Comparison of ENCODE assay signal across 14 cellular contexts in the genomic region with DNA sequence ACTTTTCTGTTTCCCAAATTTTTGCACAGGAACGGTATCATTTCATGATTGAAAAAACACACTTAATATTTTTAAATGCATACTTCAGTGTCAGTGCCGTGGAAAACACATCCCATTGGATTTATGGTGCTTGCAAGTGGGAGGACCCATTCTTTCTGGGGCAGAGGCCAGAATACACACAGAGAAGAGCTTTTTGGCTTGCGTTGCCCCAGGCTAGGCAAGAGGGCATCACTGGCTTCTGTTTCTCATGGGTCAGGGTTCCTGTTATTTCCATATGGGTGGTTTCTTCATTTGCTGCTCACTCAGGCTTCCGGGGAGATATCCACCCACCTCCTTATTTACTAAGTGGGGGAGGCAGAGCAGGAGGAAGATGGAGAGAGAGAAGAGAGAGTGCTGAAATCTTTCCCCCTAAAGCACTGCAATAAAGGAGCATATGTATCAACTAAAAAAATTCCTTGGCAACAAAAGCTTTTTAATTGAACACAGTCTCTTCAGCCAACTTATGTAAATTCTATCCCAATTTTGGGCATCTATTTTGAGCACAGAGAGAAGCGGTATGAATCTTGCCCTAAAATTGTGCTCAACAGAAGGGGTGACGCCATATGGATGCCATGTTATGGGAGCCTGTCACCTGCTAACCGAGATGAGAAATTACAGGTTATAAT.
"Had no signal": no experiment of that assay in that cellular context is flagged by ENCODE, and none has a peak within 500 bp of the region (broad histone marks: within the 10 kb centered on the region; RNA-seq: fewer than 3 reads in every experiment).

No MANE protein-coding gene starts in this region.

- H3K36me3 Mint-ChIP-seq: naive thymus-derived CD8-positive, alpha-beta T cell; stimulated activated naive B cell treated with anti-CD40 and anti-IgM and Interleukin-4, amounts not matched to agents 10 μg/mL and 1 μg/mL and 100 μg/mL, for 72 hours had no signal

- DNase-seq: activated naive CD4-positive, alpha-beta T cell treated with anti-CD3 and anti-CD28 coated beads, Interleukin-2, amount 50 U/mL, for 16 hours; activated T-cell treated with anti-CD3 and anti-CD28 coated beads, Interleukin-2, amount 50 U/mL, for 1 hour; amniotic stem cell; body of pancreas; effector memory CD4-positive, alpha-beta T cell; naive thymus-derived CD8-positive, alpha-beta T cell; psoas muscle; sigmoid colon; stimulated activated CD4-positive, alpha-beta T cell treated with anti-CD3 and anti-CD28 coated beads, Interleukin-2, amount 100 ng/mL, for 24 hours; stimulated activated naive B cell treated with anti-CD40 and anti-IgM and Interleukin-4, amounts not matched to agents 10 μg/mL and 1 μg/mL and 100 μg/mL, for 72 hours; substantia nigra; trophoblast cell had no signal

- H3K9me3 Mint-ChIP-seq: stimulated activated naive B cell treated with anti-CD40 and anti-IgM and Interleukin-4, amounts not matched to agents 10 μg/mL and 1 μg/mL and 100 μg/mL, for 72 hours had no signal

- ATAC-seq: activated CD4-positive, CD25-positive, alpha-beta regulatory T cell treated with anti-CD3 and anti-CD28 coated beads, Interleukin-2, amount 50 U/mL, for 24 hours; body of pancreas; gastroesophageal sphincter; naive thymus-derived CD8-positive, alpha-beta T cell; psoas muscle; stimulated activated naive B cell treated with anti-CD40 and anti-IgM and Interleukin-4, amounts not matched to agents 10 μg/mL and 1 μg/mL and 100 μg/mL, for 72 hours had no signal

- H3K27ac Mint-ChIP-seq: naive thymus-derived CD8-positive, alpha-beta T cell; stimulated activated naive B cell treated with anti-CD40 and anti-IgM and Interleukin-4, amounts not matched to agents 10 μg/mL and 1 μg/mL and 100 μg/mL, for 72 hours had no signal
